8 cellular contexts compared by ENCODE assay signal in the genomic region with DNA sequence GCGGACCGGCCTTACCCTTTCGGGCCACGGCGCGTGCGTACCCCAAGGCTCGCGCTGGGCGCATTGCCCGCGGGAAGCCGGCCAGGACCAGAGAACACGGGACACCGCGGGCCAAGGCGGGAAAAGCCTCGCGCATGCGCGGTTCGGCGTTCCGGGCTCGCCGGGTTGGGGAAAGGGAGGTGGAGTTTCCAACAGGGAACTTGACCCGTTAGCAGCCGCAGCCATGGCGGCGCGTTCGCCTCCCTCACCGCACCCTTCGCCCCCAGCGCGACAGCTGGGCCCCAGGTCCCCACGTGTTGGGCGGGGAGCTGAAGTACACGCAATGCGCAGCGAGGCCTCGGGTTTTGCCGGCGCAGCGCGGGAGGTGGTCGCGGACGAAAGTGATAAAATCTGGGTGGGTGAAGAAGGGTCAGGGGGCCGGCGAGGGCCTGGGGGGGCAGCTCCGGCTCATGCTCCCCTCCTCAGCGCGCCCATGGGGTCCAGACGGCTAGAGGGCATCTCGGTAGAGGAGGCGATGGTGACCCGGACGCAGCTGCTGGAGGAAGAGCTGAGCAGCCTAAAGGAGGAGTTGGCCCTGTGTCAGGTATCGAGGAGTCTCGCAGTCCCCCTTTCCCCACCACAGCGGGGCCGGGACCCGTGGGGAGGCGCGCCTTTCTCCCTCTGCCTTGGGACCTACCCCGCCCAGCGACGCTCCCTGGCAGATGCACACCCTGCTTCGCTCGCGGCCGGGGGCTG. TPM values are rescaled to one million over a fixed set of nuclear protein-coding genes. Genes with fewer than 3 reads are reported as not detected.
DNase-seq lines count a peak whose midpoint lies in the region; ATAC-seq, FAIRE-seq and TF ChIP-seq lines count a peak whose summit lies in the region.

A gene with protein sequence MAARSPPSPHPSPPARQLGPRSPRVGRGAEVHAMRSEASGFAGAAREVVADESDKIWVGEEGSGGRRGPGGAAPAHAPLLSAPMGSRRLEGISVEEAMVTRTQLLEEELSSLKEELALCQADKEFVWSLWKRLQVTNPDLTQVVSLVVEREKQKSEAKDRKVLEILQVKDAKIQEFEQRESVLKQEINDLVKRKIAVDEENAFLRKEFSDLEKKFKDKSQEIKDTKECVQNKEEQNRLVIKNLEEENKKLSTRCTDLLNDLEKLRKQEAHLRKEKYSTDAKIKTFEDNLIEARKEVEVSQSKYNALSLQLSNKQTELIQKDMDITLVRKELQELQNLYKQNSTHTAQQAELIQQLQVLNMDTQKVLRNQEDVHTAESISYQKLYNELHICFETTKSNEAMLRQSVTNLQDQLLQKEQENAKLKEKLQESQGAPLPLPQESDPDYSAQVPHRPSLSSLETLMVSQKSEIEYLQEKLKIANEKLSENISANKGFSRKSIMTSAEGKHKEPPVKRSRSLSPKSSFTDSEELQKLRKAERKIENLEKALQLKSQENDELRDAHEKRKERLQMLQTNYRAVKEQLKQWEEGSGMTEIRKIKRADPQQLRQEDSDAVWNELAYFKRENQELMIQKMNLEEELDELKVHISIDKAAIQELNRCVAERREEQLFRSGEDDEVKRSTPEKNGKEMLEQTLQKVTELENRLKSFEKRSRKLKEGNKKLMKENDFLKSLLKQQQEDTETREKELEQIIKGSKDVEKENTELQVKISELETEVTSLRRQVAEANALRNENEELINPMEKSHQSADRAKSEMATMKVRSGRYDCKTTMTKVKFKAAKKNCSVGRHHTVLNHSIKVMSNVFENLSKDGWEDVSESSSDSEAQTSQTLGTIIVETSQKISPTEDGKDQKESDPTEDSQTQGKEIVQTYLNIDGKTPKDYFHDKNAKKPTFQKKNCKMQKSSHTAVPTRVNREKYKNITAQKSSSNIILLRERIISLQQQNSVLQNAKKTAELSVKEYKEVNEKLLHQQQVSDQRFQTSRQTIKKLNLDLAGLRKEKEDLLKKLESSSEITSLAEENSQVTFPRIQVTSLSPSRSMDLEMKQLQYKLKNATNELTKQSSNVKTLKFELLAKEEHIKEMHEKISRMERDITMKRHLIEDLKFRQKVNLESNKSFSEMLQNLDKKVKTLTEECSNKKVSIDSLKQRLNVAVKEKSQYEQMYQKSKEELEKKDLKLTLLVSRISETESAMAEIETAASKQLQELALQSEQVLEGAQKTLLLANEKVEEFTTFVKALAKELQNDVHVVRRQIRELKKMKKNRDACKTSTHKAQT (N-terminal part only) (plus strand): TSS at position 198 of the 735 bp plus-strand sequence. CDS start 26 bp downstream, at position 224.

- no peaks in the 10 kb centered on the region for H3K36me3 Mint-ChIP-seq in activated CD4-positive, alpha-beta T cell treated with anti-CD3 and anti-CD28 coated beads, Interleukin-2, amount 10 ng/mL, durations not matched to agents 24 days and 14 days (ENCODE audit: low read depth)

- H4K8ac ChIP-seq in mesenchymal stem cell (ENCODE audit: low read length), result peak within 1 kb of the TSS; percentile 95

- H3K27ac ChIP-seq in A673 (ENCODE audit: low read depth, low read length, poor library complexity, severe bottlenecking), result peak within 1 kb of the TSS; percentile 87
- no peak within 1 kb of the TSS for H3K27ac ChIP-seq in mesenchymal stem cell (ENCODE audit: low read length, poor library complexity, severe bottlenecking)

- H3K23ac ChIP-seq in mesenchymal stem cell (ENCODE audit: low read length in 2 of 2), result peak within 1 kb of the TSS in 1 of 2 experiments; percentile 16

- H3K4ac ChIP-seq in mesenchymal stem cell (ENCODE audit: low read depth in 1 of 2, low read length in 2 of 2), result peak within 1 kb of the TSS; percentile 89 to 94

- peak within 1 kb of the TSS; percentile 88 for H3K4me2 ChIP-seq in mesenchymal stem cell (ENCODE audit: low read length, poor library complexity, severe bottlenecking)

- TF ChIP-seq CTCF in A673 (conservative IDR thresholded peaks at IDR 0.05; ENCODE audit: low read depth, low read length), result no peak

- peak; percentile 53 for FAIRE-seq in endometrium (lab: Jason Lieb, UNC)

- peak within 1 kb of the TSS; percentile 83 for H3K4me3 Mint-ChIP-seq in activated CD4-positive, alpha-beta T cell treated with anti-CD3 and anti-CD28 coated beads, Interleukin-2, amount 10 ng/mL, durations not matched to agents 24 days and 14 days

- peaks cover 15% of the 10 kb centered on the region for H3K9me3 Mint-ChIP-seq in activated CD4-positive, alpha-beta T cell treated with anti-CD3 and anti-CD28 coated beads, Interleukin-2, amount 10 ng/mL, durations not matched to agents 24 days and 14 days

- DNase-seq in A673 (ENCODE audit: low spot score), result peak; percentile 83
- peak; percentile 95 for DNase-seq in NCI-H2227 (lab: John Stamatoyannopoulos, UW; ENCODE audit: unreplicated experiment)
- DNase-seq in activated CD4-positive, alpha-beta T cell treated with anti-CD3 and anti-CD28 coated beads, Interleukin-2, amount 10 ng/mL, durations not matched to agents 24 days and 14 days, result peak; percentile 86
- DNase-seq in mesenchymal stem cell, result peak; percentile 88
- peak; percentile 31 for DNase-seq in stimulated activated CD8-positive, alpha-beta memory T cell treated with anti-CD3 and anti-CD28 coated beads, Interleukin-12 subunit alpha, Interleukin-12 subunit beta, amount 100 ng/mL, for 24 hours (ENCODE audit: extremely low read depth)

- CTCF ChIA-PET in A673 (lab: Charles Lee), result no interaction called here

- peak within 1 kb of the TSS; percentile 83 for H3K27ac Mint-ChIP-seq in activated CD4-positive, alpha-beta T cell treated with anti-CD3 and anti-CD28 coated beads, Interleukin-2, amount 10 ng/mL, durations not matched to agents 24 days and 14 days

- POLR2A ChIA-PET in A673 (lab: Charles Lee; ENCODE audit: low non-redundant PET), result no interaction called here

- H3K4me1 ChIP-seq in A673 (ENCODE audit: insufficient read depth, low read length, poor library complexity, severe bottlenecking), result no peaks in the 10 kb centered on the region
- peaks cover 3% of the 10 kb centered on the region for H3K4me1 ChIP-seq in mesenchymal stem cell (ENCODE audit: control insufficient read depth, insufficient read depth, low read depth, low read length)

- peak within 1 kb of the TSS; percentile 95 for H2BK15ac ChIP-seq in mesenchymal stem cell (ENCODE audit: low read depth, poor library complexity, severe bottlenecking)

- peak within 1 kb of the TSS; percentile 98 for H2AFZ ChIP-seq in mesenchymal stem cell (ENCODE audit: low read depth, low read length)

- peak; percentile 75 for ATAC-seq in GM18517 (IDR thresholded peaks at IDR 0.05; ENCODE audit: unreplicated experiment)
- ATAC-seq in HG03159 (IDR thresholded peaks at IDR 0.05; ENCODE audit: unreplicated experiment), result peak; percentile 50

- H3K27me3 Mint-ChIP-seq in activated CD4-positive, alpha-beta T cell treated with anti-CD3 and anti-CD28 coated beads, Interleukin-2, amount 10 ng/mL, durations not matched to agents 24 days and 14 days, result peaks cover 18% of the 10 kb centered on the region

- under 1% methylated on average over 54 of the region's 73 CpGs for WGBS in mesenchymal stem cell

- H4K91ac ChIP-seq in mesenchymal stem cell (ENCODE audit: low read length), result peak within 1 kb of the TSS; percentile 97

- H3K9me3 ChIP-seq in A673 (ENCODE audit: low read depth, low read length, poor library complexity, severe bottlenecking) (no peaks in the 10 kb centered on the region), mesenchymal stem cell (ENCODE audit: control insufficient read depth, low read length) (no peaks in the 10 kb centered on the region)

- peak within 1 kb of the TSS; percentile 94 for H2BK120ac ChIP-seq in mesenchymal stem cell (ENCODE audit: low read depth, low read length)

- no peak within 1 kb of the TSS for H2BK5ac ChIP-seq in mesenchymal stem cell (ENCODE audit: low read depth, low read length, poor library complexity, severe bottlenecking)

- BruUV-seq in A673 (replicated peaks; lab: Mats Ljungman, UMichigan), result no TSS peak

- H3K27me3 ChIP-seq in A673 (replicated peaks; ENCODE audit: insufficient read depth, low read depth, low read length, poor library complexity) (no peaks in the 10 kb centered on the region), mesenchymal stem cell (ENCODE audit: control insufficient read depth in 1 of 2, insufficient read depth in 1 of 2, low read length in 2 of 2) (no peaks in the 10 kb centered on the region)

- intact Hi-C loops in A673 (cut with micrococcal nuclease; ENCODE audit: unreplicated experiment), result no loop called here
- intact Hi-C loops in activated CD4-positive, alpha-beta T cell treated with anti-CD3 and anti-CD28 coated beads, Interleukin-2, amount 10 ng/mL, durations not matched to agents 24 days and 14 days (cut with micrococcal nuclease), result no loop called here

- H3K79me1 ChIP-seq in mesenchymal stem cell (replicated peaks; ENCODE audit: low read length, poor library complexity, severe bottlenecking), result peaks cover 11% of the 10 kb centered on the region

- H2AK5ac ChIP-seq in mesenchymal stem cell (ENCODE audit: low read length, severe bottlenecking), result no peak within 1 kb of the TSS

- H3K4me3 ChIP-seq in A673 (ENCODE audit: low read depth, low read length, poor library complexity, severe bottlenecking) (peak within 1 kb of the TSS; percentile 82), mesenchymal stem cell (ENCODE audit: insufficient read depth in 1 of 2, low read depth in 1 of 2, low read length in 2 of 2) (peak within 1 kb of the TSS; percentile 94 to 96)

- peaks cover 9% of the 10 kb centered on the region for H3K4me1 Mint-ChIP-seq in activated CD4-positive, alpha-beta T cell treated with anti-CD3 and anti-CD28 coated beads, Interleukin-2, amount 10 ng/mL, durations not matched to agents 24 days and 14 days

- peak within 1 kb of the TSS; percentile 96 for H3K9ac ChIP-seq in mesenchymal stem cell (ENCODE audit: low read length)

- H3K18ac ChIP-seq in mesenchymal stem cell (ENCODE audit: low read depth in 1 of 2, low read length in 2 of 2), result peak within 1 kb of the TSS; percentile 83 to 96

- peak within 1 kb of the TSS; percentile 31 to 84 for H2BK12ac ChIP-seq in mesenchymal stem cell (ENCODE audit: low read length in 2 of 2)

- peak within 1 kb of the TSS in 1 of 2 experiments; percentile 97 for H3K14ac ChIP-seq in mesenchymal stem cell (ENCODE audit: low read length in 2 of 2)

- H3K36me3 ChIP-seq in A673 (ENCODE audit: insufficient read depth, low read length, poor library complexity, severe bottlenecking) (no peaks in the 10 kb centered on the region), mesenchymal stem cell (ENCODE audit: control insufficient read depth in 1 of 2, insufficient read depth in 2 of 2, low read depth in 1 of 2, low read length in 2 of 2) (no peaks in the 10 kb centered on the region)

RNA-seq across cellular contexts. Expression of the gene that starts here (rescaled TPM):
- 6.6 and 7.7 TPM in 2 replicates for total RNA-seq in A673 (2021)
- total RNA-seq in activated CD4-positive, alpha-beta T cell treated with anti-CD3 and anti-CD28 coated beads, Interleukin-2, amount 10 ng/mL, durations not matched to agents 24 days and 14 days, result 1.6 and 2.3 TPM in 2 replicates
- polyA plus RNA-seq in mesenchymal stem cell (2013, experiment 1 of 2), result 5.9 TPM
- 5.5 TPM for polyA plus RNA-seq in mesenchymal stem cell (2013, experiment 2 of 2)

Comparison
In these comparisons a context has a peak if more than half of its experiments do, and no peak if none do; other contexts are left out.
1. DNase-seq: peak in every context shown above with its lines; median percentile 95 in NCI-H2227; 88 in mesenchymal stem cell; 86 in activated CD4-positive, alpha-beta T cell treated with anti-CD3 and anti-CD28 coated beads, Interleukin-2, amount 10 ng/mL, durations not matched to agents 24 days and 14 days; 83 in A673; 31 in stimulated activated CD8-positive, alpha-beta memory T cell treated with anti-CD3 and anti-CD28 coated beads, Interleukin-12 subunit alpha, Interleukin-12 subunit beta, amount 100 ng/mL, for 24 hours.